In the genomic region with DNA sequence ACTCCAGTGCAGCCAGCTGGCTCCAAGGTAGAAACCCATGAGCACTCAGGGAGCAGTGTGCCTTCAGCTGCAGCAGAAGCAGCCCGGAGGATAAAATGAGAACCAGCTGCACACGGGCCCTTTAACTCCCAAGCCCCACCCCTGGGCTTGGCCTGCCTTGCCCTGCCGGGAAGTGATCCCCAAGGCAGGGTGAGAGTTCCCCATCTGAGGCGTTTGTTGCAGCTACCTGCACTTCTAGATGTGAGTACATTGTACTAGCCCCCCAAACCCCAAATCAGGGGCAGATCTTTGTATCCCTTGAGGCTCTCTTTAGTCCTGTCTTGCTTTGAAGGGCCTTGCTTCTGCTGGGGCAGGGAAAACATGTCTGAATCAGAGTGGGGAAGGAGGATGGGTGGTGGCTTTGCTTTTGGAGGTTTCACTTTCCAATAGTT, we compare ENCODE assay signal across 1 cellular context.
A peak's percentile ranks its signal among the peaks of the same experiment; 100 is the strongest.
TF ChIP-seq lines count a peak whose summit lies in the region.

A gene (plus strand): TSS at position 192 of the 431 bp plus-strand sequence. CDS start 10,088 bp downstream, outside the sequence.

TF ChIP-seq in HepG2, 621 proteins besides CTCF, POLR2A, EP300 and RAD21 (continued from another document and continues in another):
- TF ChIP-seq, protein P1, sequence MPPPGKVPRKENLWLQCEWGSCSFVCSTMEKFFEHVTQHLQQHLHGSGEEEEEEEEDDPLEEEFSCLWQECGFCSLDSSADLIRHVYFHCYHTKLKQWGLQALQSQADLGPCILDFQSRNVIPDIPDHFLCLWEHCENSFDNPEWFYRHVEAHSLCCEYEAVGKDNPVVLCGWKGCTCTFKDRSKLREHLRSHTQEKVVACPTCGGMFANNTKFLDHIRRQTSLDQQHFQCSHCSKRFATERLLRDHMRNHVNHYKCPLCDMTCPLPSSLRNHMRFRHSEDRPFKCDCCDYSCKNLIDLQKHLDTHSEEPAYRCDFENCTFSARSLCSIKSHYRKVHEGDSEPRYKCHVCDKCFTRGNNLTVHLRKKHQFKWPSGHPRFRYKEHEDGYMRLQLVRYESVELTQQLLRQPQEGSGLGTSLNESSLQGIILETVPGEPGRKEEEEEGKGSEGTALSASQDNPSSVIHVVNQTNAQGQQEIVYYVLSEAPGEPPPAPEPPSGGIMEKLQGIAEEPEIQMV (CRISPR knock-in tag; IDR thresholded peaks at IDR 0.05; ENCODE audit: low read depth), result no peak; the same call in 1 of the 2 replicates
- TF ChIP-seq ZMYM3 (CRISPR knock-in tag; IDR thresholded peaks at IDR 0.05) (no peak), KDM4B (CRISPR knock-in tag; IDR thresholded peaks at IDR 0.05) (no peak), REXO4 (CRISPR knock-in tag; IDR thresholded peaks at IDR 0.05; ENCODE audit: borderline replicate concordance) (no peak), ZNF431 (CRISPR knock-in tag; IDR thresholded peaks at IDR 0.05; ENCODE audit: borderline replicate concordance, low read depth) (no peak), SOX5 (CRISPR knock-in tag; IDR thresholded peaks at IDR 0.05; ENCODE audit: borderline replicate concordance) (no peak), MED13 (CRISPR knock-in tag; IDR thresholded peaks at IDR 0.05) (no peak), TCF7 (IDR thresholded peaks at IDR 0.05; ENCODE audit: low read depth) (no peak), KLF9 (CRISPR knock-in tag; IDR thresholded peaks at IDR 0.05; ENCODE audit: low read depth) (no peak), TAF15 (IDR thresholded peaks at IDR 0.05; ENCODE audit: low read depth, low read length, poor library complexity, severe bottlenecking) (no peak), ZBTB21 (CRISPR knock-in tag; IDR thresholded peaks at IDR 0.05) (no peak), ZNF207 (IDR thresholded peaks at IDR 0.05; ENCODE audit: borderline replicate concordance) (no peak), AKAP8 (CRISPR knock-in tag; IDR thresholded peaks at IDR 0.05) (no peak), ZNF10 (CRISPR knock-in tag; IDR thresholded peaks at IDR 0.05; ENCODE audit: borderline replicate concordance, low read depth) (no peak), ELF4 (CRISPR knock-in tag; IDR thresholded peaks at IDR 0.05; ENCODE audit: borderline replicate concordance) (no peak), SIX4 (CRISPR knock-in tag; IDR thresholded peaks at IDR 0.05) (0 out of 2 replicates have a peak, but pooled peaks have one; percentile 28), ZNF850 (CRISPR knock-in tag; conservative IDR thresholded peaks at IDR 0.05) (no peak), HOXA3 (CRISPR knock-in tag; IDR thresholded peaks at IDR 0.05) (0 out of 2 replicates have a peak, but pooled peaks have one; percentile 21), ZC3H13 (CRISPR knock-in tag; IDR thresholded peaks at IDR 0.05) (peak; percentile 88; the same call in 1 of the 2 replicates), RARG (CRISPR knock-in tag; IDR thresholded peaks at IDR 0.05; ENCODE audit: low read depth) (no peak), HNRNPL (IDR thresholded peaks at IDR 0.05; ENCODE audit: low read depth, low read length) (no peak), ZBTB3 (CRISPR knock-in tag; IDR thresholded peaks at IDR 0.05; ENCODE audit: borderline replicate concordance, low read depth) (no peak), SUZ12 (IDR thresholded peaks at IDR 0.05; ENCODE audit: low read depth, low read length) (no peak), NCOA1 (CRISPR knock-in tag; IDR thresholded peaks at IDR 0.05) (no peak), ZNF3 (CRISPR knock-in tag; IDR thresholded peaks at IDR 0.05) (no peak)
- TF ChIP-seq, protein P2, sequence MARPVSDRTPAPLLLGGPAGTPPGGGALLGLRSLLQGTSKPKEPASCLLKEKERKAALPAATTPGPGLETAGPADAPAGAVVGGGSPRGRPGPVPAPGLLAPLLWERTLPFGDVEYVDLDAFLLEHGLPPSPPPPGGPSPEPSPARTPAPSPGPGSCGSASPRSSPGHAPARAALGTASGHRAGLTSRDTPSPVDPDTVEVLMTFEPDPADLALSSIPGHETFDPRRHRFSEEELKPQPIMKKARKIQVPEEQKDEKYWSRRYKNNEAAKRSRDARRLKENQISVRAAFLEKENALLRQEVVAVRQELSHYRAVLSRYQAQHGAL (CRISPR knock-in tag; IDR thresholded peaks at IDR 0.05; ENCODE audit: not compliant biosample characterization), result no peak
- TF ChIP-seq, protein P3, sequence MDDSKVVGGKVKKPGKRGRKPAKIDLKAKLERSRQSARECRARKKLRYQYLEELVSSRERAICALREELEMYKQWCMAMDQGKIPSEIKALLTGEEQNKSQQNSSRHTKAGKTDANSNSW (CRISPR knock-in tag; IDR thresholded peaks at IDR 0.05; ENCODE audit: borderline replicate concordance), result no peak
- TF ChIP-seq, protein P4, sequence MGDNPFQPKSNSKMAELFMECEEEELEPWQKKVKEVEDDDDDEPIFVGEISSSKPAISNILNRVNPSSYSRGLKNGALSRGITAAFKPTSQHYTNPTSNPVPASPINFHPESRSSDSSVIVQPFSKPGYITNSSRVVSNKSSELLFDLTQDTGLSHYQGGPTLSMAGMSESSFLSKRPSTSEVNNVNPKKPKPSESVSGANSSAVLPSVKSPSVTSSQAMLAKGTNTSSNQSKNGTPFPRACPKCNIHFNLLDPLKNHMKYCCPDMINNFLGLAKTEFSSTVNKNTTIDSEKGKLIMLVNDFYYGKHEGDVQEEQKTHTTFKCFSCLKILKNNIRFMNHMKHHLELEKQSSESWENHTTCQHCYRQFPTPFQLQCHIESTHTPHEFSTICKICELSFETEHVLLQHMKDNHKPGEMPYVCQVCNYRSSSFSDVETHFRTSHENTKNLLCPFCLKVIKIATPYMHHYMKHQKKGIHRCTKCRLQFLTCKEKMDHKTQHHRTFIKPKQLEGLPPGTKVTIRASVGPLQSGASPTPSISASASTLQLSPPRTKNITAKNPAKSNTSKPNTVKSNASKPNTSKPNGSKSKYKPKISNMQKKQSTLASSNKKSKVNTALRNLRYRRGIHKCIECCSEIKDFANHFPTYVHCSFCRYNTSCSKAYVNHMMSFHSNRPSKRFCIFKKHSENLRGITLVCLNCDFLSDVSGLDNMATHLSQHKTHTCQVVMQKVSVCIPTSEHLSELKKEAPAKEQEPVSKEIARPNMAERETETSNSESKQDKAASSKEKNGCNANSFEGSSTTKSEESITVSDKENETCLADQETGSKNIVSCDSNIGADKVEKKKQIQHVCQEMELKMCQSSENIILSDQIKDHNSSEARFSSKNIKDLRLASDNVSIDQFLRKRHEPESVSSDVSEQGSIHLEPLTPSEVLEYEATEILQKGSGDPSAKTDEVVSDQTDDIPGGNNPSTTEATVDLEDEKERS (CRISPR knock-in tag; IDR thresholded peaks at IDR 0.05), result no peak
- TF ChIP-seq, protein P5, sequence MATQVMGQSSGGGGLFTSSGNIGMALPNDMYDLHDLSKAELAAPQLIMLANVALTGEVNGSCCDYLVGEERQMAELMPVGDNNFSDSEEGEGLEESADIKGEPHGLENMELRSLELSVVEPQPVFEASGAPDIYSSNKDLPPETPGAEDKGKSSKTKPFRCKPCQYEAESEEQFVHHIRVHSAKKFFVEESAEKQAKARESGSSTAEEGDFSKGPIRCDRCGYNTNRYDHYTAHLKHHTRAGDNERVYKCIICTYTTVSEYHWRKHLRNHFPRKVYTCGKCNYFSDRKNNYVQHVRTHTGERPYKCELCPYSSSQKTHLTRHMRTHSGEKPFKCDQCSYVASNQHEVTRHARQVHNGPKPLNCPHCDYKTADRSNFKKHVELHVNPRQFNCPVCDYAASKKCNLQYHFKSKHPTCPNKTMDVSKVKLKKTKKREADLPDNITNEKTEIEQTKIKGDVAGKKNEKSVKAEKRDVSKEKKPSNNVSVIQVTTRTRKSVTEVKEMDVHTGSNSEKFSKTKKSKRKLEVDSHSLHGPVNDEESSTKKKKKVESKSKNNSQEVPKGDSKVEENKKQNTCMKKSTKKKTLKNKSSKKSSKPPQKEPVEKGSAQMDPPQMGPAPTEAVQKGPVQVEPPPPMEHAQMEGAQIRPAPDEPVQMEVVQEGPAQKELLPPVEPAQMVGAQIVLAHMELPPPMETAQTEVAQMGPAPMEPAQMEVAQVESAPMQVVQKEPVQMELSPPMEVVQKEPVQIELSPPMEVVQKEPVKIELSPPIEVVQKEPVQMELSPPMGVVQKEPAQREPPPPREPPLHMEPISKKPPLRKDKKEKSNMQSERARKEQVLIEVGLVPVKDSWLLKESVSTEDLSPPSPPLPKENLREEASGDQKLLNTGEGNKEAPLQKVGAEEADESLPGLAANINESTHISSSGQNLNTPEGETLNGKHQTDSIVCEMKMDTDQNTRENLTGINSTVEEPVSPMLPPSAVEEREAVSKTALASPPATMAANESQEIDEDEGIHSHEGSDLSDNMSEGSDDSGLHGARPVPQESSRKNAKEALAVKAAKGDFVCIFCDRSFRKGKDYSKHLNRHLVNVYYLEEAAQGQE (IDR thresholded peaks at IDR 0.05; ENCODE audit: borderline replicate concordance in 1 of 2, low read depth in 1 of 2, low read length in 2 of 2), result no peak
- TF ChIP-seq, protein P6, sequence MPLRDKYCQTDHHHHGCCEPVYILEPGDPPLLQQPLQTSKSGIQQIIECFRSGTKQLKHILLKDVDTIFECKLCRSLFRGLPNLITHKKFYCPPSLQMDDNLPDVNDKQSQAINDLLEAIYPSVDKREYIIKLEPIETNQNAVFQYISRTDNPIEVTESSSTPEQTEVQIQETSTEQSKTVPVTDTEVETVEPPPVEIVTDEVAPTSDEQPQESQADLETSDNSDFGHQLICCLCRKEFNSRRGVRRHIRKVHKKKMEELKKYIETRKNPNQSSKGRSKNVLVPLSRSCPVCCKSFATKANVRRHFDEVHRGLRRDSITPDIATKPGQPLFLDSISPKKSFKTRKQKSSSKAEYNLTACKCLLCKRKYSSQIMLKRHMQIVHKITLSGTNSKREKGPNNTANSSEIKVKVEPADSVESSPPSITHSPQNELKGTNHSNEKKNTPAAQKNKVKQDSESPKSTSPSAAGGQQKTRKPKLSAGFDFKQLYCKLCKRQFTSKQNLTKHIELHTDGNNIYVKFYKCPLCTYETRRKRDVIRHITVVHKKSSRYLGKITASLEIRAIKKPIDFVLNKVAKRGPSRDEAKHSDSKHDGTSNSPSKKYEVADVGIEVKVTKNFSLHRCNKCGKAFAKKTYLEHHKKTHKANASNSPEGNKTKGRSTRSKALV (CRISPR knock-in tag; IDR thresholded peaks at IDR 0.05), result no peak
- TF ChIP-seq, protein P7, sequence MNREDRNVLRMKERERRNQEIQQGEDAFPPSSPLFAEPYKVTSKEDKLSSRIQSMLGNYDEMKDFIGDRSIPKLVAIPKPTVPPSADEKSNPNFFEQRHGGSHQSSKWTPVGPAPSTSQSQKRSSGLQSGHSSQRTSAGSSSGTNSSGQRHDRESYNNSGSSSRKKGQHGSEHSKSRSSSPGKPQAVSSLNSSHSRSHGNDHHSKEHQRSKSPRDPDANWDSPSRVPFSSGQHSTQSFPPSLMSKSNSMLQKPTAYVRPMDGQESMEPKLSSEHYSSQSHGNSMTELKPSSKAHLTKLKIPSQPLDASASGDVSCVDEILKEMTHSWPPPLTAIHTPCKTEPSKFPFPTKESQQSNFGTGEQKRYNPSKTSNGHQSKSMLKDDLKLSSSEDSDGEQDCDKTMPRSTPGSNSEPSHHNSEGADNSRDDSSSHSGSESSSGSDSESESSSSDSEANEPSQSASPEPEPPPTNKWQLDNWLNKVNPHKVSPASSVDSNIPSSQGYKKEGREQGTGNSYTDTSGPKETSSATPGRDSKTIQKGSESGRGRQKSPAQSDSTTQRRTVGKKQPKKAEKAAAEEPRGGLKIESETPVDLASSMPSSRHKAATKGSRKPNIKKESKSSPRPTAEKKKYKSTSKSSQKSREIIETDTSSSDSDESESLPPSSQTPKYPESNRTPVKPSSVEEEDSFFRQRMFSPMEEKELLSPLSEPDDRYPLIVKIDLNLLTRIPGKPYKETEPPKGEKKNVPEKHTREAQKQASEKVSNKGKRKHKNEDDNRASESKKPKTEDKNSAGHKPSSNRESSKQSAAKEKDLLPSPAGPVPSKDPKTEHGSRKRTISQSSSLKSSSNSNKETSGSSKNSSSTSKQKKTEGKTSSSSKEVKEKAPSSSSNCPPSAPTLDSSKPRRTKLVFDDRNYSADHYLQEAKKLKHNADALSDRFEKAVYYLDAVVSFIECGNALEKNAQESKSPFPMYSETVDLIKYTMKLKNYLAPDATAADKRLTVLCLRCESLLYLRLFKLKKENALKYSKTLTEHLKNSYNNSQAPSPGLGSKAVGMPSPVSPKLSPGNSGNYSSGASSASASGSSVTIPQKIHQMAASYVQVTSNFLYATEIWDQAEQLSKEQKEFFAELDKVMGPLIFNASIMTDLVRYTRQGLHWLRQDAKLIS (CRISPR knock-in tag; IDR thresholded peaks at IDR 0.05), result no peak
- TF ChIP-seq, protein P8, sequence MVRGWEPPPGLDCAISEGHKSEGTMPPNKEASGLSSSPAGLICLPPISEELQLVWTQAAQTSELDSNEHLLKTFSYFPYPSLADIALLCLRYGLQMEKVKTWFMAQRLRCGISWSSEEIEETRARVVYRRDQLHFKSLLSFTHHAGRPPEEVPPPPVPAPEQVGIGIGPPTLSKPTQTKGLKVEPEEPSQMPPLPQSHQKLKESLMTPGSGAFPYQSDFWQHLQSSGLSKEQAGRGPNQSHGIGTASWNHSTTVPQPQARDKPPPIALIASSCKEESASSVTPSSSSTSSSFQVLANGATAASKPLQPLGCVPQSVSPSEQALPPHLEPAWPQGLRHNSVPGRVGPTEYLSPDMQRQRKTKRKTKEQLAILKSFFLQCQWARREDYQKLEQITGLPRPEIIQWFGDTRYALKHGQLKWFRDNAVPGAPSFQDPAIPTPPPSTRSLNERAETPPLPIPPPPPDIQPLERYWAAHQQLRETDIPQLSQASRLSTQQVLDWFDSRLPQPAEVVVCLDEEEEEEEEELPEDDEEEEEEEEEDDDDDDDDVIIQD (CRISPR knock-in tag; IDR thresholded peaks at IDR 0.05; ENCODE audit: low read depth), result no peak
- TF ChIP-seq, protein P9, sequence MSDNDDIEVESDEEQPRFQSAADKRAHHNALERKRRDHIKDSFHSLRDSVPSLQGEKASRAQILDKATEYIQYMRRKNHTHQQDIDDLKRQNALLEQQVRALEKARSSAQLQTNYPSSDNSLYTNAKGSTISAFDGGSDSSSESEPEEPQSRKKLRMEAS (IDR thresholded peaks at IDR 0.05), result 0 out of 2 replicates have a peak, but pooled peaks have one; percentile 5
- TF ChIP-seq, protein P10, sequence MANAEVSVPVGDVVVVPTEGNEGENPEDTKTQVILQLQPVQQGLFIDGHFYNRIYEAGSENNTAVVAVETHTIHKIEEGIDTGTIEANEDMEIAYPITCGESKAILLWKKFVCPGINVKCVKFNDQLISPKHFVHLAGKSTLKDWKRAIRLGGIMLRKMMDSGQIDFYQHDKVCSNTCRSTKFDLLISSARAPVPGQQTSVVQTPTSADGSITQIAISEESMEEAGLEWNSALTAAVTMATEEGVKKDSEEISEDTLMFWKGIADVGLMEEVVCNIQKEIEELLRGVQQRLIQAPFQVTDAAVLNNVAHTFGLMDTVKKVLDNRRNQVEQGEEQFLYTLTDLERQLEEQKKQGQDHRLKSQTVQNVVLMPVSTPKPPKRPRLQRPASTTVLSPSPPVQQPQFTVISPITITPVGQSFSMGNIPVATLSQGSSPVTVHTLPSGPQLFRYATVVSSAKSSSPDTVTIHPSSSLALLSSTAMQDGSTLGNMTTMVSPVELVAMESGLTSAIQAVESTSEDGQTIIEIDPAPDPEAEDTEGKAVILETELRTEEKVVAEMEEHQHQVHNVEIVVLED (CRISPR knock-in tag; IDR thresholded peaks at IDR 0.05; ENCODE audit: borderline replicate concordance), result no peak
- TF ChIP-seq, protein P11, sequence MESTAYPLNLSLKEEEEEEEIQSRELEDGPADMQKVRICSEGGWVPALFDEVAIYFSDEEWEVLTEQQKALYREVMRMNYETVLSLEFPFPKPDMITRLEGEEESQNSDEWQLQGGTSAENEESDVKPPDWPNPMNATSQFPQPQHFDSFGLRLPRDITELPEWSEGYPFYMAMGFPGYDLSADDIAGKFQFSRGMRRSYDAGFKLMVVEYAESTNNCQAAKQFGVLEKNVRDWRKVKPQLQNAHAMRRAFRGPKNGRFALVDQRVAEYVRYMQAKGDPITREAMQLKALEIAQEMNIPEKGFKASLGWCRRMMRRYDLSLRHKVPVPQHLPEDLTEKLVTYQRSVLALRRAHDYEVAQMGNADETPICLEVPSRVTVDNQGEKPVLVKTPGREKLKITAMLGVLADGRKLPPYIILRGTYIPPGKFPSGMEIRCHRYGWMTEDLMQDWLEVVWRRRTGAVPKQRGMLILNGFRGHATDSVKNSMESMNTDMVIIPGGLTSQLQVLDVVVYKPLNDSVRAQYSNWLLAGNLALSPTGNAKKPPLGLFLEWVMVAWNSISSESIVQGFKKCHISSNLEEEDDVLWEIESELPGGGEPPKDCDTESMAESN (CRISPR knock-in tag; conservative IDR thresholded peaks at IDR 0.05), result no peak
